Comparison of ENCODE assay signal across 8 cellular contexts in the genomic region with DNA sequence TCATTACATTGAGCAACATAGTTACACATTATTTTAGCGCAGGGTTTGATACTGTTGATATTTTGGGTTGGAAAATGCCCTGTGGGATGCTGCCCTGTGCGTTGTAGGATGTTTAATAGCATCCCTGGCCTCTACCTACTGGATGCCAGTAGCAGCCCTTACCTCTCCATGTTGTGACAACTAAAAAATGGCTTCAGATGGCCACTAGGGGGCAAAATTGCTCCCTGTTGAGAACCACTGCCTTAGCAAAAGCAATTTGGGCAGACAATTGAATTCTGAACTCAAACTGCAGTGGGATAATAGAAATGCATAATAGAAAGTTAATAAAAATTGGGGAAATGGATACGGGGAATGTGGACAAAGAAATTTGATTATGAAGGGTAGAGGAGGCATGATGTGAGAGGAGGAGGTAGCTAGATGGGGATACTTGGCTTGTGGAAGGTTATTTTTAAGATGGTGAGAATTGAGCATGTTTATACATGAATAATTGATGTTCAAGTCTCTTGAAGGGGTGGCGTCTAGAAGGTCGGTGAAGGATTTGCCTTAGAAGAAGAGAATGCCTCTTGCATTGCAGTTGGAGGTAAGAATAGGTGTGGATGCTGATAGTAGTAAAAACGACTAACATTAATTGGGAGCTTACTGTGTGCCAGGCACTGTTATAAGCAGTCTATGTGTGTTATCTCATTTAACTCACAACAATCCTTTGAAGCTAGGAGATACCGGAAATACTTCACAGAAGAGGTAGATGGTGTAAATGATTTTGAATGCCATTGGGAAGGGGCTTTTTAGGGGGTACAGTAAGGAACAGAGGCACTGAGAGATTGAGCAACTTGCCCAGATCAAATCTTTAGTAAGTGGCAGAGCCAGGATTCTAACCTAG. TPM values are rescaled to one million over a fixed set of nuclear protein-coding genes. Genes with fewer than 3 reads are reported as not detected.
DNase-seq lines count a peak whose midpoint lies in the region; ATAC-seq and TF ChIP-seq lines count a peak whose summit lies in the region.

No MANE protein-coding gene starts in this region.

- 78 to 79% methylated on average over 7 of the region's 7 CpGs for WGBS in GM23248 (ENCODE audit: low coverage in 1 of 2, low lambda C conversion rate in 2 of 2, missing lambda C conversion rate in 2 of 2), 2 experiments

- no peak overlapping the region for H3K4me3 ChIP-seq in GM23248
- H3K4me3 ChIP-seq in mucosa of descending colon = no peak overlapping the region

- H3K4me2 ChIP-seq in GM23248 (ENCODE audit: unreplicated experiment) = no peak overlapping the region

- no peaks in the 10 kb centered on the region for H3K9me2 ChIP-seq in GM23248 (ENCODE audit: insufficient read depth)

- H3K27me3 ChIP-seq in GM23248 (replicated peaks; ENCODE audit: insufficient read depth) = no peaks in the 10 kb centered on the region

- H4K20me1 ChIP-seq in GM23248 (ENCODE audit: insufficient read depth) = no peaks in the 10 kb centered on the region; the same call in 1 of the 2 replicates

- peaks cover 18% of the 10 kb centered on the region for H3F3A ChIP-seq in GM23248 (ENCODE audit: insufficient read depth)

- DNase-seq in AG09319 (ENCODE audit: extremely low read depth, low read depth) (peak; percentile 27), GM23248 (peak; percentile 67), NCI-H446 treated with DMSO at 0.1 percent for 48 hours (lab: John Stamatoyannopoulos, UW) (peak; percentile 11), mucosa of descending colon (peak in 1 of 3 donors; percentile 64)
- peak; percentile 6 to 46 for DNase-seq in activated CD4-positive, alpha-beta T cell treated with anti-CD3 and anti-CD28 coated beads, Interleukin-2, amount 50 U/mL, for 24 hours (ENCODE audit: low read depth in 1 of 2, low spot score in 1 of 2)
- peak; percentile 62 to 71 (median 71) for DNase-seq in effector memory CD8-positive, alpha-beta T cell
- peak; percentile 33 for DNase-seq in stimulated activated naive CD4-positive, alpha-beta T cell treated with Interleukin-2 at 50 U/mL for 16 hours (lab: John Stamatoyannopoulos, UW)

- peak overlapping the region; percentile 9 to 78 for H3K27ac Mint-ChIP-seq in effector memory CD8-positive, alpha-beta T cell

- intact Hi-C loops in mucosa of descending colon (cut with DNase I, micrococcal nuclease) = no loop called here

- no peak overlapping the region for H3K27ac ChIP-seq in GM23248

- H3K36me3 Mint-ChIP-seq in effector memory CD8-positive, alpha-beta T cell (ENCODE audit: insufficient read depth) = peaks cover 21% of the 10 kb centered on the region

- peak; percentile 72 for TF ChIP-seq CTCF in AG09319 (IDR thresholded peaks at IDR 0.05; ENCODE audit: low read depth, low read length)
- TF ChIP-seq CTCF in mucosa of descending colon (IDR thresholded peaks at IDR 0.05) = peak; percentile 54

- H3K4me3 Mint-ChIP-seq in effector memory CD8-positive, alpha-beta T cell = peak overlapping the region; percentile 0 to 28

- H3K9me3 ChIP-seq in GM23248 (ENCODE audit: low read depth) = no peaks in the 10 kb centered on the region
- no peaks in the 10 kb centered on the region for H3K9me3 ChIP-seq in mucosa of descending colon

- H3K36me3 ChIP-seq in GM23248 (ENCODE audit: low read depth) = peaks cover 45% of the 10 kb centered on the region
- H3K36me3 ChIP-seq in mucosa of descending colon (ENCODE audit: low read depth) = peaks cover 8% of the 10 kb centered on the region

- H3K27me3 Mint-ChIP-seq in effector memory CD8-positive, alpha-beta T cell = no peaks in the 10 kb centered on the region

- H3K4me1 Mint-ChIP-seq in effector memory CD8-positive, alpha-beta T cell (ENCODE audit: low read depth in 2 of 2) = peaks cover 17 to 27% of the 10 kb centered on the region in 2 donors

- in situ Hi-C loops in GM23248 (cut with MboI) = loop anchor here (25.0 kb wide), 1 partner anchor 663 kb away; no protein-coding TSS in a partner anchor

- no peaks in the 10 kb centered on the region for H3K9me3 Mint-ChIP-seq in effector memory CD8-positive, alpha-beta T cell

- H2AFZ ChIP-seq in GM23248 = no peak overlapping the region

- H3K4me1 ChIP-seq in GM23248 (ENCODE audit: insufficient read depth) = peaks cover 7% of the 10 kb centered on the region; the same call in 1 of the 2 replicates
- no peaks in the 10 kb centered on the region for H3K4me1 ChIP-seq in mucosa of descending colon (ENCODE audit: low read depth)

- H3K9ac ChIP-seq in GM23248 = no peak overlapping the region

- H3K79me2 ChIP-seq in GM23248 (ENCODE audit: insufficient read depth) = 0 out of 2 replicates have a peak, but pooled peaks cover 5% of the 10 kb centered on the region

- ATAC-seq in effector memory CD8-positive, alpha-beta T cell (replicated peaks) = peak; percentile 90
- ATAC-seq in mucosa of descending colon (peak; percentile 82), HG03571 (IDR thresholded peaks at IDR 0.05; ENCODE audit: unreplicated experiment) (no peak)

RNA-seq across cellular contexts. Expression of gene HEATR9, which starts 19.0 kb away (rescaled TPM):
- total RNA-seq in GM23248 (2014; rRNA removed; shearing (Covaris generic)) = not detected in 2 replicates
- polyA plus RNA-seq in GM23248 (2016; fragmentation: Nextera tagmentation; extraction: Ambion mirVana) = not detected in 2 replicates
- not detected for total RNA-seq in mucosa of descending colon

RNA-seq across cellular contexts. Expression of gene CCL5, which starts 30.5 kb away (rescaled TPM):
- total RNA-seq in GM23248 (2014; rRNA removed; shearing (Covaris generic)) = not detected in 2 replicates
- not detected in 2 replicates for polyA plus RNA-seq in GM23248 (2016; fragmentation: Nextera tagmentation; extraction: Ambion mirVana)
- 10 to 100 TPM in 2 of 3 donors, 1 to 10 TPM in 1; 8.4 to 20.6 (median 13.7) TPM for total RNA-seq in mucosa of descending colon

RNA-seq across cellular contexts. Expression of gene TAF15, which starts 40.4 kb away (rescaled TPM):
- total RNA-seq in GM23248 (2014; rRNA removed; shearing (Covaris generic)) = 27.5 and 39.3 TPM in 2 replicates
- 7.0 and 9.2 TPM in 2 replicates for polyA plus RNA-seq in GM23248 (2016; fragmentation: Nextera tagmentation; extraction: Ambion mirVana)
- 100 to 1,000 TPM; 131 to 165 (median 159) TPM for total RNA-seq in mucosa of descending colon

RNA-seq across cellular contexts. Expression of gene MMP28, which starts 54.3 kb away (rescaled TPM):
- not detected in 2 replicates for total RNA-seq in GM23248 (2014; rRNA removed; shearing (Covaris generic))
- polyA plus RNA-seq in GM23248 (2016; fragmentation: Nextera tagmentation; extraction: Ambion mirVana) = 0.25 TPM in 1 of 2 replicates, not detected in the other
- 10 to 100 TPM; 31.0 to 82.4 (median 43.7) TPM for total RNA-seq in mucosa of descending colon
